Comparison of ENCODE assay signal across 13 cellular contexts in genomic region chr22:29784451-29785361, GRCh38. TPM values are rescaled to one million over a fixed set of nuclear protein-coding genes. Genes with fewer than 3 reads are reported as not detected.
DNase-seq lines count a peak whose midpoint lies in the region; TF ChIP-seq lines count a peak whose summit lies in the region.
"Had no signal": no experiment of that assay in that cellular context is flagged by ENCODE, and none has a peak within 500 bp of the region (broad histone marks: within the 10 kb centered on the region; RNA-seq: fewer than 3 reads in every experiment).

No MANE protein-coding gene starts in this region.

- H2AK5ac ChIP-seq in mesenchymal stem cell (ENCODE audit: low read length, severe bottlenecking) = no peak overlapping the region

- H3K79me1 ChIP-seq in mesenchymal stem cell (replicated peaks; ENCODE audit: low read length, poor library complexity, severe bottlenecking) = no peaks in the 10 kb centered on the region

- H2BK5ac ChIP-seq in mesenchymal stem cell (ENCODE audit: low read depth, low read length, poor library complexity, severe bottlenecking) = no peak overlapping the region

- H3K4me1 ChIP-seq in esophagus squamous epithelium (peaks cover 36 to 85% (median 41%) of the 10 kb centered on the region in 3 donors), mesenchymal stem cell (ENCODE audit: control insufficient read depth, insufficient read depth, low read depth, low read length) (peaks cover 18% of the 10 kb centered on the region), subcutaneous abdominal adipose tissue (ENCODE audit: control insufficient read depth in 5 of 5, insufficient read depth in 5 of 5, low read length in 5 of 5) (peaks cover 10 to 39% (median 30%) of the 10 kb centered on the region in 5 donors)

- H2BK15ac ChIP-seq in mesenchymal stem cell (ENCODE audit: low read depth, poor library complexity, severe bottlenecking) = no peak overlapping the region

- TF ChIP-seq POLR2A in esophagus squamous epithelium (IDR thresholded peaks at IDR 0.05) = no peak

- intact Hi-C loops in esophagus squamous epithelium (cut with DNase I) = no loop called here

- H3K36me3 ChIP-seq in esophagus squamous epithelium = peaks cover 10 to 21% (median 17%) of the 10 kb centered on the region in 3 donors
- H3K36me3 ChIP-seq in mesenchymal stem cell (ENCODE audit: control insufficient read depth in 1 of 2, insufficient read depth in 2 of 2, low read depth in 1 of 2, low read length in 2 of 2) = peaks cover 28 to 29% of the 10 kb centered on the region in 2 experiments
- peaks cover 0 to 30% (median 26%) of the 10 kb centered on the region in 5 donors for H3K36me3 ChIP-seq in subcutaneous abdominal adipose tissue (ENCODE audit: control insufficient read depth in 5 of 5, insufficient read depth in 5 of 5, low read length in 5 of 5)

- H3K23ac ChIP-seq in mesenchymal stem cell (ENCODE audit: low read length in 2 of 2) = no peak overlapping the region

- no peaks in the 10 kb centered on the region for H3K27me3 ChIP-seq in esophagus squamous epithelium
- no peaks in the 10 kb centered on the region for H3K27me3 ChIP-seq in mesenchymal stem cell (ENCODE audit: control insufficient read depth in 1 of 2, insufficient read depth in 1 of 2, low read length in 2 of 2)
- no peaks in the 10 kb centered on the region for H3K27me3 ChIP-seq in subcutaneous abdominal adipose tissue (ENCODE audit: control insufficient read depth in 5 of 5, insufficient read depth in 4 of 5, low read length in 5 of 5)
- H3K27me3 ChIP-seq: brain microvascular endothelial cell had no signal

- no peak overlapping the region for H2AFZ ChIP-seq in mesenchymal stem cell (ENCODE audit: low read depth, low read length)

- H3K4me2 ChIP-seq in mesenchymal stem cell (ENCODE audit: low read length, poor library complexity, severe bottlenecking) = no peak overlapping the region

- H2BK12ac ChIP-seq in mesenchymal stem cell (ENCODE audit: low read length in 2 of 2) = no peak overlapping the region

- no peak overlapping the region for H4K8ac ChIP-seq in mesenchymal stem cell (ENCODE audit: low read length)

- H2BK120ac ChIP-seq in mesenchymal stem cell (ENCODE audit: low read depth, low read length) = no peak overlapping the region

- WGBS in esophagus squamous epithelium, 2 donors = 23 to 34% methylated on average over 9 of the region's 9 CpGs
- 87% methylated on average over 8 of the region's 9 CpGs for WGBS in mesenchymal stem cell

- peak overlapping the region; percentile 38 for H3K9ac ChIP-seq in mesenchymal stem cell (ENCODE audit: low read length)
- peak overlapping the region in 4 of 5 donors; percentile 2 to 66 (median 56) for H3K9ac ChIP-seq in subcutaneous abdominal adipose tissue (ENCODE audit: low read length in 5 of 5)

- H3K27ac ChIP-seq in esophagus squamous epithelium = peak overlapping the region; percentile 53 to 75 (median 72)
- H3K27ac ChIP-seq in mesenchymal stem cell (ENCODE audit: low read length, poor library complexity, severe bottlenecking) = no peak overlapping the region
- peak overlapping the region; percentile 94 for H3K27ac ChIP-seq in subcutaneous abdominal adipose tissue (ENCODE audit: low read depth, low read length)
- H3K27ac ChIP-seq: brain microvascular endothelial cell had no signal

- no peak overlapping the region for H3K18ac ChIP-seq in mesenchymal stem cell (ENCODE audit: low read depth in 1 of 2, low read length in 2 of 2)

- H3K4me3 ChIP-seq in esophagus squamous epithelium (no peak overlapping the region), mesenchymal stem cell (ENCODE audit: insufficient read depth in 1 of 2, low read depth in 1 of 2, low read length in 2 of 2) (peak overlapping the region in 1 of 2 experiments; percentile 5), subcutaneous abdominal adipose tissue (ENCODE audit: low read depth in 1 of 5, low read length in 5 of 5) (peak overlapping the region in 1 of 5 donors; percentile 11)

- H3K4ac ChIP-seq in mesenchymal stem cell (ENCODE audit: low read depth in 1 of 2, low read length in 2 of 2) = no peak overlapping the region

- no peak for TF ChIP-seq CTCF in esophagus squamous epithelium (IDR thresholded peaks at IDR 0.05)

- H3K9me3 ChIP-seq in esophagus squamous epithelium (no peaks in the 10 kb centered on the region), mesenchymal stem cell (ENCODE audit: control insufficient read depth, low read length) (no peaks in the 10 kb centered on the region), subcutaneous abdominal adipose tissue (ENCODE audit: control insufficient read depth in 5 of 5, low read length in 5 of 5) (no peaks in the 10 kb centered on the region)
- H3K9me3 ChIP-seq: Caco-2 had no signal

- DNase-seq in NCI-H69 (lab: John Stamatoyannopoulos, UW) (peak; percentile 13), esophagus squamous epithelium (lab: John Stamatoyannopoulos, UW) (no peak), mesenchymal stem cell (no peak), NCI-H2171 treated with DMSO at 0.1 percent for 48 hours (lab: John Stamatoyannopoulos, UW) (no peak), NCI-H1417 (lab: John Stamatoyannopoulos, UW) (no peak), SIG-M5 treated with dmso at 0.1 percent for 504 hours (lab: John Stamatoyannopoulos, UW; ENCODE audit: unreplicated experiment) (no peak)
- no peak for DNase-seq in stimulated activated CD4-positive, alpha-beta T cell treated with anti-CD3 and anti-CD28 coated beads, Interleukin-12 subunit alpha, Interleukin-12 subunit beta, amount 100 ng/mL, for 4 hours
- DNase-seq: activated CD8-positive, alpha-beta memory T cell treated with anti-CD3 and anti-CD28 coated beads for 24 hours; brain microvascular endothelial cell; Caco-2; KG1; NCI-H524 treated with DMSO at 0.1 percent for 48 hours had no signal

- H4K91ac ChIP-seq in mesenchymal stem cell (ENCODE audit: low read length) = no peak overlapping the region

- H3K14ac ChIP-seq in mesenchymal stem cell (ENCODE audit: low read length in 2 of 2) = no peak overlapping the region

RNA-seq across cellular contexts. Expression of gene UQCR10, which starts 17.5 kb away (rescaled TPM):
- 10 to 100 TPM; 50.7 to 94.8 (median 65.0) TPM for total RNA-seq in esophagus squamous epithelium
- 145 TPM for polyA plus RNA-seq in mesenchymal stem cell (2013, experiment 1 of 2)
- polyA plus RNA-seq in mesenchymal stem cell (2013, experiment 2 of 2) = 148 TPM

RNA-seq across cellular contexts. Expression of gene ZMAT5, which starts 17.9 kb away (rescaled TPM):
- 10 to 100 TPM; 10.1 to 43.8 (median 18.1) TPM for total RNA-seq in esophagus squamous epithelium
- 30.6 TPM for polyA plus RNA-seq in mesenchymal stem cell (2013, experiment 1 of 2)
- polyA plus RNA-seq in mesenchymal stem cell (2013, experiment 2 of 2) = 33.0 TPM

RNA-seq across cellular contexts. Expression of gene ASCC2, which starts 53.4 kb away (rescaled TPM):
- 10 to 100 TPM; 47.5 to 99.7 (median 57.8) TPM for total RNA-seq in esophagus squamous epithelium
- polyA plus RNA-seq in mesenchymal stem cell (2013, experiment 1 of 2) = 43.5 TPM
- polyA plus RNA-seq in mesenchymal stem cell (2013, experiment 2 of 2) = 43.8 TPM
